ENCODE assay signal across 19 cellular contexts in the genomic region with DNA sequence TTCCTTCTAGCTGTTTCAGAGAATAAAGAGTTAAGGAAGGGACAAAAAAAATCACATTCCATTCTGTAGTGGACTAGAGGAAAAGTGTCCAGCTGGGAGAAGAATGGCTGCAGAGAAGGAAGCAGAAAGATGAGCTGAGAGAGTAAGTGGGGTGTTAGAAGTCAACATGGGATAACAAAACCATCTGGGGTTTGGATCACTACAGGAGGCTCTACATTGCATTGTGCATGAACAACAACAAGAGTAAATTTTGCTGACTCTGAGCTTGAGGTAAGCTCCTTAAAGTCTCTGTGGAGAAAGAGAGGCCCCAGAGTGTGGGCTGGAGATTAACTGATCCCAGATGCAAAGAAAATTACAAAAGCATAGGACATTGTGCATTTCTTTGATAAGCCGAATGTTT.
DNase-seq lines count a peak whose midpoint lies in the region; ATAC-seq and TF ChIP-seq lines count a peak whose summit lies in the region.
"Had no signal": no experiment of that assay in that cellular context is flagged by ENCODE, and none has a peak within 500 bp of the region (broad histone marks: within the 10 kb centered on the region; RNA-seq: fewer than 3 reads in every experiment).

No MANE protein-coding gene starts in this region.

- 0% methylated on average over 1 of the region's 1 CpG for WGBS in HUES64

- H3K4me3 Mint-ChIP-seq in nephron: peak overlapping the region in 1 of 3 experiments; percentile 38
- H3K4me3 Mint-ChIP-seq: CD4-positive, alpha-beta memory T cell; HFFc6 had no signal

- TF ChIP-seq CTCF in nephron (IDR thresholded peaks at IDR 0.05; ENCODE audit: unreplicated experiment in 3 of 3): no peak
- no peak for TF ChIP-seq CTCF in left ventricle myocardium inferior (IDR thresholded peaks at IDR 0.05; ENCODE audit: borderline replicate concordance)

- no peaks in the 10 kb centered on the region for H3K36me3 Mint-ChIP-seq in nephron (ENCODE audit: low read depth)
- H3K36me3 Mint-ChIP-seq: CD4-positive, alpha-beta memory T cell had no signal

- H3K4me1 Mint-ChIP-seq in nephron: peaks cover 9% of the 10 kb centered on the region
- H3K4me1 Mint-ChIP-seq: CD4-positive, alpha-beta memory T cell had no signal

- no peaks in the 10 kb centered on the region for H3K27me3 Mint-ChIP-seq in nephron (ENCODE audit: low read depth)

- H3K27ac ChIP-seq in HUES64 (ENCODE audit: low read depth, low read length): peak overlapping the region; percentile 21; the same call in 1 of the 2 replicates
- H3K27ac ChIP-seq in left ventricle myocardium inferior (replicated peaks): no peak overlapping the region
- H3K27ac ChIP-seq: BLaER1, Peyer's patch, SJSA1 had no signal

- H3K9me3 Mint-ChIP-seq in nephron: no peaks in the 10 kb centered on the region
- H3K9me3 Mint-ChIP-seq: CD4-positive, alpha-beta memory T cell; HFFc6 had no signal

- H3K4me3 ChIP-seq in HUES64 (ENCODE audit: low read length) (no peak overlapping the region), left ventricle myocardium inferior (no peak overlapping the region)
- H3K4me3 ChIP-seq: BLaER1, Peyer's patch, SJSA1 had no signal

- no peaks in the 10 kb centered on the region for H3K36me3 ChIP-seq in HUES64 (ENCODE audit: insufficient read depth, low read length)
- H3K36me3 ChIP-seq in left ventricle myocardium inferior: no peaks in the 10 kb centered on the region
- H3K36me3 ChIP-seq: BLaER1, Peyer's patch, SJSA1 had no signal

- intact Hi-C loops in left ventricle myocardium inferior (cut with micrococcal nuclease): no loop called here

- DNase-seq in D341Med (ENCODE audit: low spot score) (peak; percentile 43), brain pericyte (ENCODE audit: low read depth, low spot score) (peak; percentile 65), NCI-H774 (lab: John Stamatoyannopoulos, UW) (no peak), left ventricle myocardium inferior (no peak)
- DNase-seq: CD4-positive, alpha-beta memory T cell; DMS79; HFFc6; KG1; NCI-H1105 treated with DMSO at 0.1 percent for 48 hours; NCI-H1694; NCI-H226; NCI-H524 treated with DMSO at 0.1 percent for 48 hours; Peyer's patch had no signal

- H3K9ac ChIP-seq in HUES64 (ENCODE audit: low read depth, low read length): no peak overlapping the region
- H3K9ac ChIP-seq: BLaER1 had no signal

- H3K9me3 ChIP-seq in HUES64 (ENCODE audit: insufficient read depth, low read depth, low read length) (no peaks in the 10 kb centered on the region), left ventricle myocardium inferior (replicated peaks) (no peaks in the 10 kb centered on the region)
- H3K9me3 ChIP-seq: BLaER1, Peyer's patch, SJSA1 had no signal

- H3K4me1 ChIP-seq in HUES64 (ENCODE audit: insufficient read depth, low read length): peaks cover 28% of the 10 kb centered on the region; the same call in 1 of the 2 replicates
- H3K4me1 ChIP-seq in left ventricle myocardium inferior: no peaks in the 10 kb centered on the region
- H3K4me1 ChIP-seq: BLaER1, Peyer's patch, SJSA1 had no signal

- no peaks in the 10 kb centered on the region for H3K27me3 ChIP-seq in HUES64 (ENCODE audit: insufficient read depth, low read length)
- H3K27me3 ChIP-seq in left ventricle myocardium inferior (ENCODE audit: low read depth): peaks cover 2% of the 10 kb centered on the region
- H3K27me3 ChIP-seq: BLaER1, Peyer's patch had no signal

- ATAC-seq in GM18873 (IDR thresholded peaks at IDR 0.05; ENCODE audit: low FRiP score, unreplicated experiment): no peak
- ATAC-seq in HG03095 (IDR thresholded peaks at IDR 0.05; ENCODE audit: unreplicated experiment): no peak

- peak overlapping the region; percentile 31 to 58 (median 32) for H3K27ac Mint-ChIP-seq in nephron
- H3K27ac Mint-ChIP-seq: CD4-positive, alpha-beta memory T cell; HFFc6 had no signal

Comparison
In these comparisons a context has a peak if more than half of its experiments do, and no peak if none do; other contexts are left out.
1. DNase-seq: peak in D341Med (single experiment) and brain pericyte (single experiment); none in NCI-H774 (single experiment) and left ventricle myocardium inferior (single experiment).